1 cellular context compared by ENCODE assay signal in genomic region chr2:215615067-215615828, GRCh38.
TF ChIP-seq lines count a peak whose summit lies in the region.

No MANE protein-coding gene starts in this region.

TF ChIP-seq in IMR-90, 13 proteins besides CTCF, POLR2A, EP300 and RAD21 (continued from another document):
- no peak for TF ChIP-seq USF2 (IDR thresholded peaks at IDR 0.05; ENCODE audit: low read depth, low read length)
- no peak for TF ChIP-seq ELK1 (IDR thresholded peaks at IDR 0.05; ENCODE audit: borderline replicate concordance, low read depth, low read length)
